ENCODE assay signal across 12 cellular contexts in the genomic region with DNA sequence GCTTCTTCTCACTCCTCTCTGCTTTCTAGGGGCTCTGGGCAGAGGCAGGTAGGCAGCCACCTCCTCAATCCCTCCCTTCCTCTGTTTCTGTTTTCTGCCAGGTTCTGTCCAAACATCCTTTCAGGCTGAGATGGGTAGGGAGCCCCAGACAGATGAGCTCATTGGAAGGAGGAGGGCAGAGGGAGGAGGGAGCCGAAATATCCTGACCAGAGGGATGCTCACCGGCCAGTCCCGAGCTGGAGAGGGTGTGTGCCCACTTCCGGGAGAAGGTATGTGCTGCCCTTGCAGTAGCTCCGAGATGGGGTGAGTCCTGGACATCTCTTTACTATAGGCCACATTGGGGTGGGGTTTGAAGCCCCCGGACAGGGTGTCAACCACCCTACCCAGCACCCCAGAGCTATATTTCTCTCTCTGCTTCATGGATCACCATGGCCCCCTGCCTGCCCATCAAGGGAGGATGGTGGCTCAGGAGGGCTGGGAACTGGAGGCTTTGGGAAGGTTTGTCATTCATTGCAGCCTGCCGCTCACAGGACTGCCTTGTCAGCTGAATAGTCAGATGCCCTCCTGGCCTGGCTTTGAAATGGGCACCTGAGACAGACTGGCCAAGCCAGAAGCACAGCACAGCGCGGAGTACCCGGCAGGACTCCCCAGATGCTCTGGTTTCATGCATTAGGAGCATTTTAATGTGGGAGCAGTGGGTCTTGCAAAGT. TPM values are rescaled to one million over a fixed set of nuclear protein-coding genes. Genes with fewer than 3 reads are reported as not detected.
DNase-seq lines count a peak whose midpoint lies in the region; TF ChIP-seq lines count a peak whose summit lies in the region.
"Had no signal": no experiment of that assay in that cellular context is flagged by ENCODE, and none has a peak within 500 bp of the region (broad histone marks: within the 10 kb centered on the region; RNA-seq: fewer than 3 reads in every experiment).

No MANE protein-coding gene starts in this region.

- H3K9me3 Mint-ChIP-seq in Calu3 (ENCODE audit: low read depth, unreplicated experiment) (no peaks in the 10 kb centered on the region), brain (no peaks in the 10 kb centered on the region), Caco-2 (ENCODE audit: unreplicated experiment) (no peaks in the 10 kb centered on the region)

- intact Hi-C loops in Calu3 (cut with micrococcal nuclease; ENCODE audit: unreplicated experiment), result no loop called here
- intact Hi-C loops in Caco-2 (cut with micrococcal nuclease; ENCODE audit: unreplicated experiment), result no loop called here

- DNase-seq in Calu3 (no peak), H7 (peak; percentile 57), NCI-H187 (lab: John Stamatoyannopoulos, UW) (no peak), Caco-2 (no peak), mesenteric fat pad (ENCODE audit: low spot score) (no peak)
- no peak for DNase-seq in stimulated activated CD4-positive, alpha-beta T cell treated with anti-CD3 and anti-CD28 coated beads, Interleukin-4, amount 100 ng/mL, for 4 hours
- DNase-seq: EL, KG1 had no signal

- H3K36me3 Mint-ChIP-seq in Calu3 (ENCODE audit: insufficient read depth, unreplicated experiment), result no peaks in the 10 kb centered on the region
- H3K36me3 Mint-ChIP-seq in brain, result no peaks in the 10 kb centered on the region
- no peaks in the 10 kb centered on the region for H3K36me3 Mint-ChIP-seq in Caco-2 (ENCODE audit: insufficient read depth, unreplicated experiment)

- H3K36me3 ChIP-seq in H7 (replicated peaks; ENCODE audit: control insufficient read depth, insufficient read depth, low read length), result no peaks in the 10 kb centered on the region
- H3K36me3 ChIP-seq in iPS-20b (ENCODE audit: insufficient read depth, low read depth, low read length), result no peaks in the 10 kb centered on the region
- no peaks in the 10 kb centered on the region for H3K36me3 ChIP-seq in Caco-2 (ENCODE audit: control insufficient read depth, insufficient read depth, low read length)

- BruUV-seq in Calu3 (replicated peaks; lab: Mats Ljungman, UMichigan) (no TSS peak), Caco-2 (replicated peaks; lab: Mats Ljungman, UMichigan) (no TSS peak)

- POLR2A ChIA-PET in Caco-2 (lab: Charles Lee), result no interaction called here

- peaks cover 30% of the 10 kb centered on the region for H3K4me1 ChIP-seq in iPS-20b (ENCODE audit: insufficient read depth, low read length)
- 0 out of 2 replicates have a peak, but pooled peaks cover 10% of the 10 kb centered on the region for H3K4me1 ChIP-seq in Caco-2

- H3K27me3 Mint-ChIP-seq in Calu3 (ENCODE audit: unreplicated experiment) (peaks cover 99% of the 10 kb centered on the region), brain (peaks cover 81% of the 10 kb centered on the region), Caco-2 (ENCODE audit: insufficient read depth, unreplicated experiment) (peaks cover 33% of the 10 kb centered on the region)

- H3K4me3 Mint-ChIP-seq in Calu3 (ENCODE audit: low read depth, unreplicated experiment), result peak overlapping the region; percentile 41
- H3K4me3 Mint-ChIP-seq in brain, result peak overlapping the region in 4 of 5 experiments; percentile 40 to 70 (median 69)
- H3K4me3 Mint-ChIP-seq in Caco-2 (ENCODE audit: unreplicated experiment), result no peak overlapping the region

- H3K27ac Mint-ChIP-seq in Calu3 (ENCODE audit: unreplicated experiment), result no peak overlapping the region
- no peak overlapping the region for H3K27ac Mint-ChIP-seq in brain
- H3K27ac Mint-ChIP-seq in Caco-2 (ENCODE audit: unreplicated experiment), result no peak overlapping the region

- no peaks in the 10 kb centered on the region for H3K9me3 ChIP-seq in iPS-20b (ENCODE audit: insufficient read depth, low read depth, low read length)
- no peaks in the 10 kb centered on the region for H3K9me3 ChIP-seq in Caco-2
- H3K9me3 ChIP-seq: SK-N-SH had no signal

- no peak for TF ChIP-seq CTCF in Calu3 (IDR thresholded peaks at IDR 0.05; ENCODE audit: unreplicated experiment)
- TF ChIP-seq CTCF in brain (conservative IDR thresholded peaks at IDR 0.05), result no peak
- peak in 1 of 2 experiments; percentile 4 for TF ChIP-seq CTCF in Caco-2 (IDR thresholded peaks at IDR 0.05; ENCODE audit: insufficient read depth in 1 of 2, low read depth in 1 of 2, low read length in 1 of 2, severe bottlenecking in 1 of 2, unreplicated experiment in 1 of 2)

- H3K4me1 Mint-ChIP-seq in Calu3 (ENCODE audit: low read depth, unreplicated experiment), result no peaks in the 10 kb centered on the region
- H3K4me1 Mint-ChIP-seq in brain, result peaks cover 35% of the 10 kb centered on the region
- no peaks in the 10 kb centered on the region for H3K4me1 Mint-ChIP-seq in Caco-2 (ENCODE audit: low read depth, unreplicated experiment)

- CTCF ChIA-PET in Calu3 (lab: Charles Lee) (no interaction called here), Caco-2 (lab: Charles Lee) (interaction anchor here (0.6 to 3.3 kb wide), 5 partner anchors 7 to 24 kb away, joined by 3 to 37 read pairs (median 3); no protein-coding TSS in a partner anchor)

- H3K27me3 ChIP-seq in H7 (ENCODE audit: control insufficient read depth, insufficient read depth, low read length), result peaks cover 76% of the 10 kb centered on the region
- H3K27me3 ChIP-seq in iPS-20b (ENCODE audit: insufficient read depth, low read length), result peaks cover 99% of the 10 kb centered on the region
- peaks cover 2% of the 10 kb centered on the region; the same call in 1 of the 2 replicates for H3K27me3 ChIP-seq in Caco-2 (replicated peaks; ENCODE audit: control insufficient read depth, insufficient read depth, low read length)

- no peak overlapping the region for H3K9ac ChIP-seq in iPS-20b (ENCODE audit: low read depth, low read length)
- H3K9ac ChIP-seq: SK-N-SH had no signal

- H3K27ac ChIP-seq in iPS-20b (ENCODE audit: low read length), result no peak overlapping the region
- H3K27ac ChIP-seq: C4-2B had no signal

- peak overlapping the region; percentile 18; the same call in 1 of the 2 replicates for H3K4me3 ChIP-seq in H7 (ENCODE audit: insufficient read depth, low read depth, low read length)
- H3K4me3 ChIP-seq in iPS-20b (ENCODE audit: low read length), result peak overlapping the region; percentile 57
- no peak overlapping the region for H3K4me3 ChIP-seq in Caco-2 (ENCODE audit: low read depth, low read length)

RNA-seq across cellular contexts. Expression of a gene that starts 4.7 kb away (rescaled TPM):
- total RNA-seq in Calu3 (2022) (not detected in 2 replicates), Caco-2 (2022) (0.70 TPM in 2 replicates), mesenteric fat pad (2.3 TPM)
- total RNA-seq in H7 (2014; rRNA removed; shearing (Covaris generic)), result 0.74 and 1.0 TPM in 2 replicates
- polyA plus RNA-seq in brain (ENCODE audit: insufficient read depth, low read depth, low replicate concordance), result 9.7 TPM

RNA-seq across cellular contexts. Expression of a gene that starts 19.1 kb away (rescaled TPM):
- not detected in 2 replicates for total RNA-seq in Calu3 (2022)
- total RNA-seq in H7 (2014; rRNA removed; shearing (Covaris generic)), result 0.03 and 0.07 TPM in 2 replicates
- 9.0 TPM for polyA plus RNA-seq in brain (ENCODE audit: insufficient read depth, low read depth, low replicate concordance)
- total RNA-seq in Caco-2 (2022), result 0.09 TPM in 1 of 2 replicates, not detected in the other
- total RNA-seq in mesenteric fat pad, result not detected
